ENCODE assay signal across 30 cellular contexts in the genomic region with DNA sequence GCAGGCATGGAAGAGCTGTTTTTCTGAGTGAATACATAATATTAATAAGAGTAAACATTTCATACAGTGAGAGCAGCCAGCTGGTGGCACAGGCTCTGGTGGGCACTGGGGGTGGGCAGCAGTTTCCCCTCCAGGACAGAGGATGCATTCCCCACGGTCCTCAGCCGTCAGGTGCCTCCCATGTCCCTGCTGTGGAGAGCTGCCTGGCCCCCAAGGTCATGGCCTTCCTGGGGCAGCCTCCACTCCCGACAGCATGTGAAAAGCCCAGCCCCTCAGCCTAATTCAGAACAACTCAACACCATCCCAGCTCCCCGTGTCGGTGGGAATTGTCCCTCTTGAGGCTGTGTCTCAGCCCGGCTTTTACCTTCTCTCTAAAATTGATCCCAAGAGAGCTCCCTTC.
"Had no signal": no experiment of that assay in that cellular context is flagged by ENCODE, and none has a peak within 500 bp of the region (broad histone marks: within the 10 kb centered on the region; RNA-seq: fewer than 3 reads in every experiment).

No MANE protein-coding gene starts in this region.

- H3K4me3 Mint-ChIP-seq: activated B cell treated with CpG ODN at 0.5 μM for 24 hours; activated CD8-positive, alpha-beta T cell treated with anti-CD3 and anti-CD28 coated beads for 36 hours; activated naive CD4-positive, alpha-beta T cell treated with anti-CD3 and anti-CD28 coated beads for 36 hours; activated naive CD8-positive, alpha-beta T cell treated with anti-CD3 and anti-CD28 coated beads, Interleukin-2, amount 10 ng/mL, durations not matched to agents 7 days and 5 days; activated T-helper 1 cell treated with anti-CD3 and anti-CD28 coated beads, Interleukin-12 subunit alpha, Interleukin-12 subunit beta, Interleukin-2, Interleukin-4 antibody, amounts not matched to agents 30 ng/mL and 10 ng/mL and 1 ng/mL, durations not matched to agents 14 hours and 24 hours and 36 hours; effector memory CD8-positive, alpha-beta T cell; T-helper 17 cell; T-helper 2 cell treated with Interferon-gamma antibody and Interleukin-4, amounts not matched to agents 5 μg/mL and 100 μg/mL, for 36 hours had no signal

- H3K4me3 ChIP-seq: ascending aorta, esophagus squamous epithelium had no signal

- H3K4me1 ChIP-seq: ascending aorta, esophagus squamous epithelium had no signal

- H3K9me3 Mint-ChIP-seq: activated B cell treated with CpG ODN at 0.5 μM for 24 hours; activated T-helper 1 cell treated with anti-CD3 and anti-CD28 coated beads, Interleukin-12 subunit alpha, Interleukin-12 subunit beta, Interleukin-2, Interleukin-4 antibody, amounts not matched to agents 30 ng/mL and 10 ng/mL and 1 ng/mL, durations not matched to agents 14 hours and 24 hours and 36 hours; activated T-helper 2 cell treated with anti-CD3 and anti-CD28 coated beads, Interferon-gamma antibody, Interleukin-2, Interleukin-4, amounts not matched to agents 10 μg/mL and 5 μg/mL and 100 μg/mL, durations not matched to agents 14 hours and 24 hours and 36 hours; effector memory CD8-positive, alpha-beta T cell; T-helper 2 cell treated with Interferon-gamma antibody and Interleukin-4, amounts not matched to agents 5 μg/mL and 100 μg/mL, for 36 hours had no signal

- H3K27ac Mint-ChIP-seq: activated B cell treated with CpG ODN at 0.5 μM for 24 hours; activated CD8-positive, alpha-beta T cell treated with anti-CD3 and anti-CD28 coated beads for 36 hours; activated naive CD4-positive, alpha-beta T cell treated with anti-CD3 and anti-CD28 coated beads for 36 hours; activated naive CD4-positive, alpha-beta T cell treated with anti-CD3 and anti-CD28 coated beads, Interleukin-2, amount 50 U/mL, for 72 hours; activated naive CD8-positive, alpha-beta T cell treated with anti-CD3 and anti-CD28 coated beads, Interleukin-2, amount 10 ng/mL, durations not matched to agents 7 days and 5 days; activated T-helper 1 cell treated with anti-CD3 and anti-CD28 coated beads, Interleukin-12 subunit alpha, Interleukin-12 subunit beta, Interleukin-2, Interleukin-4 antibody, amounts not matched to agents 30 ng/mL and 10 ng/mL and 1 ng/mL, durations not matched to agents 14 hours and 24 hours and 36 hours; activated T-helper 2 cell treated with anti-CD3 and anti-CD28 coated beads, Interferon-gamma antibody, Interleukin-2, Interleukin-4, amounts not matched to agents 10 μg/mL and 5 μg/mL and 100 μg/mL, durations not matched to agents 14 hours and 24 hours and 36 hours; effector memory CD8-positive, alpha-beta T cell; T-helper 2 cell treated with Interferon-gamma antibody and Interleukin-4, amounts not matched to agents 5 μg/mL and 100 μg/mL, for 36 hours had no signal

- H3K36me3 ChIP-seq: ascending aorta, brain microvascular endothelial cell, esophagus squamous epithelium, WERI-Rb-1 had no signal

- H3K4me1 Mint-ChIP-seq: activated B cell treated with CpG ODN at 0.5 μM for 24 hours; activated naive CD8-positive, alpha-beta T cell treated with anti-CD3 and anti-CD28 coated beads, Interleukin-2, amount 10 ng/mL, durations not matched to agents 7 days and 5 days; T-helper 17 cell had no signal

- H3K9me3 ChIP-seq: ascending aorta, esophagus squamous epithelium had no signal

- H3K36me3 Mint-ChIP-seq: activated naive CD4-positive, alpha-beta T cell treated with anti-CD3 and anti-CD28 coated beads, Interleukin-2, amount 50 U/mL, for 72 hours; activated naive CD8-positive, alpha-beta T cell treated with anti-CD3 and anti-CD28 coated beads, Interleukin-2, amount 10 ng/mL, durations not matched to agents 7 days and 5 days had no signal

- H3K27me3 ChIP-seq: ascending aorta, brain microvascular endothelial cell, esophagus squamous epithelium had no signal

- DNase-seq: activated B cell treated with CpG ODN at 0.5 μM for 24 hours; activated CD4-positive, alpha-beta T cell treated with anti-CD3 and anti-CD28 coated beads for 48 hours; activated CD4-positive, alpha-beta T cell treated with anti-CD3 and anti-CD28 coated beads, Interleukin-2, amount 50 U/mL, for 1 hour; activated CD4-positive, alpha-beta T cell treated with anti-CD3 and anti-CD28 coated beads, Interleukin-2, amount 50 U/mL, for 48 hours; activated CD8-positive, alpha-beta memory T cell treated with anti-CD3 and anti-CD28 coated beads for 24 hours; activated CD8-positive, alpha-beta T cell treated with anti-CD3 and anti-CD28 coated beads for 36 hours; activated effector memory CD4-positive, alpha-beta T cell treated with anti-CD3 and anti-CD28 coated beads, Interleukin-2, amount 50 U/mL, for 16 hours; activated naive CD4-positive, alpha-beta T cell treated with anti-CD3 and anti-CD28 coated beads for 36 hours; activated naive CD8-positive, alpha-beta T cell treated with anti-CD3 and anti-CD28 coated beads, Interleukin-2, amount 10 ng/mL, durations not matched to agents 7 days and 5 days; activated T-cell treated with anti-CD3 and anti-CD28 coated beads, Interleukin-2, amount 50 U/mL, for 1 hour; activated T-cell treated with anti-CD3 and anti-CD28 coated beads, Interleukin-2, amount 50 U/mL, for 48 hours; brain microvascular endothelial cell; caudate nucleus; cortex of kidney; dermis blood vessel endothelial cell; effector CD4-positive, alpha-beta T cell; effector memory CD8-positive, alpha-beta T cell; erythroblast; esophagus squamous epithelium; head of caudate nucleus; T-helper 1 cell; T-helper 17 cell; T1000; WERI-Rb-1 had no signal

- H3K27ac ChIP-seq: ascending aorta, brain microvascular endothelial cell, esophagus squamous epithelium, WERI-Rb-1 had no signal

- ATAC-seq: activated CD4-positive, CD25-positive, alpha-beta regulatory T cell treated with anti-CD3 and anti-CD28 coated beads, Interleukin-2, amount 50 U/mL, for 24 hours; activated CD8-positive, alpha-beta T cell treated with anti-CD3 and anti-CD28 coated beads for 36 hours; activated naive CD4-positive, alpha-beta T cell treated with anti-CD3 and anti-CD28 coated beads, Interleukin-2, amount 50 U/mL, for 72 hours; effector memory CD8-positive, alpha-beta T cell; T-helper 17 cell had no signal
